Comparison of ENCODE assay signal across 8 cellular contexts in the genomic region with DNA sequence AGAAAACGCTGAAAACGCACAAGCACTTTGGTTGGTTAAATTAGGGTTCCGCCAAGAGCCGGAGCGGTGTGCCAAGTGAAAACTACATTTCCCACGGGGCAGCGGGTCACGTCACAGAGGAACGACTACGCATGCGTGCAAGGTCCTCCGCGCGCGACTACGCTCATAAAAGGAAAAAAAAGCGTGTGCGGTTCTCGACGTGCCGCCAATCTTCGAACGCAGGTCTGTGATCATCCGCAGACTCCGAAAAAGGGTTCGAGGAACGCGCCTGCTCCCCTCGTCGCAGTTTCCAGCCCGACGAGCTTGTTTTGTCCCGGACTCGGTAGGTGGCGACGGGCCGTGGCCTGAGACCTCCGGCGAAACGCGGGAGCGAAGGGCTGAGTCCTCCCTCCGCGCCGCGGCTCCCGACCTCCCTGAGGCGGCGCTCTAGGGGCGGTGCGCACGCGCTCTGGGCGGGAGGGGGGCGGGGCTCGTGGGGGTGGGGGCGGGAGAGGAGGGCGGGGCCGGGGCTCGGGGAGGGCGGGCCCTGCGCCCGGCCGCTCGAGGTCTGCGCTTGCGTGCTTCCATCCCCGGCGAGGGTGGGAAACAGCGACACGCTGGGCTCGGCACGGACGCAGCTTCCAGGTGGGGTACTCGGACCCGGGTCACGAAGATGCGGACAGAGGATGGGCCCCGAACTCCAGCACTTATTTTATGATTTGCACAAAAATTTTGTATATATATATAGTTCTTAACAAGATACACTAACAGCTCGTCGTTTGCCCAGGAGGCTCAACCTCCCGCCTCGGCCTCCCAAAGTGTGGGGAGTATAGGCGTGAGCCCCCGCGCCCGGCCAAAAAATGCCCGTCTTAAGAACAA. TPM values are rescaled to one million over a fixed set of nuclear protein-coding genes. Genes with fewer than 3 reads are reported as not detected.
DNase-seq lines count a peak whose midpoint lies in the region; ATAC-seq, FAIRE-seq and TF ChIP-seq lines count a peak whose summit lies in the region.

A gene (plus strand): TSS at position 145 of the 858 bp plus-strand sequence. CDS start 27,150 bp downstream, outside the sequence.

- H3K27me3 Mint-ChIP-seq in activated CD4-positive, alpha-beta T cell treated with anti-CD3 and anti-CD28 coated beads, Interleukin-2, amount 10 ng/mL, durations not matched to agents 24 days and 14 days: no peaks in the 10 kb centered on the region

- H3K4me3 Mint-ChIP-seq in activated CD4-positive, alpha-beta T cell treated with anti-CD3 and anti-CD28 coated beads, Interleukin-2, amount 10 ng/mL, durations not matched to agents 24 days and 14 days: peak within 1 kb of the TSS; percentile 95

- H3K9ac ChIP-seq in BLaER1 treated with 17β-estradiol and CSF1 and Interleukin-3, amounts not matched to agents 10 nM and 100 nM: peak within 1 kb of the TSS; percentile 86 to 98 (median 93)

- peak; percentile 92 for FAIRE-seq in GM19239 (lab: Jason Lieb, UNC)

- peaks cover 15 to 40% (median 32%) of the 10 kb centered on the region in 10 experiments for H3K4me1 ChIP-seq in BLaER1 treated with 17β-estradiol and CSF1 and Interleukin-3, amounts not matched to agents 10 nM and 100 nM

- H4K20me1 ChIP-seq in BLaER1 treated with 17β-estradiol and CSF1 and Interleukin-3, amounts not matched to agents 10 nM and 100 nM: peaks cover 0 to 33% (median 0%) of the 10 kb centered on the region in 11 experiments; a peak in 7 of 22 replicates

- intact Hi-C loops in activated CD4-positive, alpha-beta T cell treated with anti-CD3 and anti-CD28 coated beads, Interleukin-2, amount 10 ng/mL, durations not matched to agents 24 days and 14 days (cut with micrococcal nuclease): loop anchor here (1.0 to 10.0 kb wide), 4 partner anchors 60 to 393 kb away; a partner anchor contains a TSS

- no peaks in the 10 kb centered on the region for H3K27me3 ChIP-seq in BLaER1 treated with 17β-estradiol and CSF1 and Interleukin-3, amounts not matched to agents 10 nM and 100 nM

- ATAC-seq in HG03460 (IDR thresholded peaks at IDR 0.05; ENCODE audit: unreplicated experiment): peak; percentile 71

- H3K27ac ChIP-seq in BLaER1 treated with 17β-estradiol and CSF1 and Interleukin-3, amounts not matched to agents 10 nM and 100 nM: peak within 1 kb of the TSS; percentile 85 to 99 (median 95)
- H3K27ac ChIP-seq in coronary artery: peak within 1 kb of the TSS; percentile 94 to 99

- no peak for TF ChIP-seq CTCF in coronary artery (IDR thresholded peaks at IDR 0.05)

- peak within 1 kb of the TSS; percentile 78 to 100 (median 88) for H3K4me2 ChIP-seq in BLaER1 treated with 17β-estradiol and CSF1 and Interleukin-3, amounts not matched to agents 10 nM and 100 nM

- peaks cover 0 to 9% (median 8%) of the 10 kb centered on the region in 11 experiments; a peak in 18 of 22 replicates for H3K9me3 ChIP-seq in BLaER1 treated with 17β-estradiol and CSF1 and Interleukin-3, amounts not matched to agents 10 nM and 100 nM (replicated peaks in 1 of 11)

- peaks cover 17 to 42% (median 31%) of the 10 kb centered on the region in 11 experiments for H3K36me3 ChIP-seq in BLaER1 treated with 17β-estradiol and CSF1 and Interleukin-3, amounts not matched to agents 10 nM and 100 nM

- H3K9me3 Mint-ChIP-seq in activated CD4-positive, alpha-beta T cell treated with anti-CD3 and anti-CD28 coated beads, Interleukin-2, amount 10 ng/mL, durations not matched to agents 24 days and 14 days: peaks cover 3% of the 10 kb centered on the region

- DNase-seq in GM19239 (ENCODE audit: insufficient read length, low spot score) (peak; percentile 85), NCI-H526 treated with DMSO at 0.1 percent for 48 hours (lab: John Stamatoyannopoulos, UW) (peak; percentile 81), coronary artery (ENCODE audit: low spot score) (peak; percentile 93), left kidney (ENCODE audit: low read depth, low spot score) (peak; percentile 97)
- DNase-seq in activated CD4-positive, alpha-beta T cell treated with anti-CD3 and anti-CD28 coated beads, Interleukin-2, amount 10 ng/mL, durations not matched to agents 24 days and 14 days: peak; percentile 98
- DNase-seq in stimulated activated CD4-positive, alpha-beta T cell treated with anti-CD3 and anti-CD28 coated beads, Interleukin-2, amount 100 ng/mL, for 24 hours: peak; percentile 92 to 93

- H3K36me3 Mint-ChIP-seq in activated CD4-positive, alpha-beta T cell treated with anti-CD3 and anti-CD28 coated beads, Interleukin-2, amount 10 ng/mL, durations not matched to agents 24 days and 14 days (ENCODE audit: low read depth): peaks cover 27% of the 10 kb centered on the region

- peak within 1 kb of the TSS; percentile 53 to 77 (median 66) for H3K4me3 ChIP-seq in BLaER1 treated with 17β-estradiol and CSF1 and Interleukin-3, amounts not matched to agents 10 nM and 100 nM
- peak within 1 kb of the TSS; percentile 88 for H3K4me3 ChIP-seq in coronary artery

- peak within 1 kb of the TSS; percentile 99 for H3K27ac Mint-ChIP-seq in activated CD4-positive, alpha-beta T cell treated with anti-CD3 and anti-CD28 coated beads, Interleukin-2, amount 10 ng/mL, durations not matched to agents 24 days and 14 days

- H3K4me1 Mint-ChIP-seq in activated CD4-positive, alpha-beta T cell treated with anti-CD3 and anti-CD28 coated beads, Interleukin-2, amount 10 ng/mL, durations not matched to agents 24 days and 14 days: peaks cover 26% of the 10 kb centered on the region

RNA-seq across cellular contexts. Expression of the gene that starts here (rescaled TPM):
- total RNA-seq in activated CD4-positive, alpha-beta T cell treated with anti-CD3 and anti-CD28 coated beads, Interleukin-2, amount 10 ng/mL, durations not matched to agents 24 days and 14 days: 33.6 and 42.5 TPM in 2 replicates

Comparison
In these comparisons a context has a peak if more than half of its experiments do, and no peak if none do; other contexts are left out.
1. Peak in every context shown above with its lines: DNase-seq, ATAC-seq, H3K4me3 ChIP-seq and H3K27ac ChIP-seq.